8 cellular contexts compared by ENCODE assay signal in the genomic region with DNA sequence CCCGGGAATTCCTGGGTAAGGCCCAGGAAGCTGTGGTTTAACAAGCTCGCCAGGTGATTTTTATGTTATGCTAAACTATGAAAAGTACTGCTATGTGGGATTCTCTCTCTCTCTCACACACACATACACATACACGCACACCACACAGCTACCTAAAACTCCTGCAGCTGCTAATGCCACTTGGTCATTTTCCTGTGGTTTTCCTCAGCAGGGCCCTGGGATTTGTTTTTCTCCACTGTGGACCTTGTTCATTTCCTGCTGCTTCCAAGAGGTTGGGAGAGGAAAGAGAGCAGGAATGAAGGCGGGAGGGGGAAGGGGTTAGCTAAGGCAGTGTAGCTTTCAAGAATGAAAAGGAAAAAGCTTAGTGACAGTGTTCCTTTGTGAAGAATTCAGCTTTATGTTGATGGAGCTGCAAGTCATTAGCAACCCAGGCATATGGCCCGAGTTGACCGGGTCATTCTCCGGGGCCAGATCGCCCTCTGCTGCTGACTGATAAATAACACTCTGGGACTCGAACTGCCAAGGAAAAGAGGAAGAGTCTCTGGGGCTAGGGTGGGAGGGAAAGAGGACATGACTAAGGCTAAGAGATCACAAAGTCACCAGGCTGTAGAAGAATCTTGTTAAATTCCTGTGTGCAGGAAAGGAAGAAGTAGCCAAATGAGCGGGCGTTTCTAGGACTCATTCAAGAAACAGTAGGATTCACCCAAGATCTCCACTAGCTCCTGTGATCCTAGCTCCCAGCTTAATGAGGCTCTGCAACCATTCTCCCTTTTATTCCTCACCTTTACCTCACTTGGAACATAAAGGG. TPM values are rescaled to one million over a fixed set of nuclear protein-coding genes. Genes with fewer than 3 reads are reported as not detected.
DNase-seq lines count a peak whose midpoint lies in the region; ATAC-seq, FAIRE-seq and TF ChIP-seq lines count a peak whose summit lies in the region.

No MANE protein-coding gene starts in this region.

- H2AFZ ChIP-seq in KMS-11 (ENCODE audit: low read depth): no peak overlapping the region; the same call in 1 of the 2 replicates

- TF ChIP-seq CTCF in D721Med (IDR thresholded peaks at IDR 0.05; ENCODE audit: insufficient read depth, missing control alignments) (peak; percentile 73), KMS-11 (conservative IDR thresholded peaks at IDR 0.05; ENCODE audit: low read depth, low read length) (peak; percentile 36), dorsolateral prefrontal cortex (IDR thresholded peaks at IDR 0.05 in 54 of 56, conservative IDR thresholded peaks at IDR 0.05 in 2 of 56; ENCODE audit: low read depth in 1 of 56, partially characterized antibody in 56 of 56) (peak in 55 of 56 donors; percentile 50 to 82 (median 68))

- no peak overlapping the region for H3K9ac ChIP-seq in KMS-11

- H3K4me3 ChIP-seq in KMS-11 (IDR thresholded peaks at IDR 0.05; ENCODE audit: insufficient read depth, low read depth, low read length) (no peak overlapping the region), dorsolateral prefrontal cortex (peak overlapping the region in 21 of 59 donors; percentile 0 to 42 (median 15))

- H3K4me2 ChIP-seq in KMS-11: no peak overlapping the region

- no peak for DNase-seq in D721Med (ENCODE audit: insufficient read length, low spot score)
- DNase-seq in SKM-1 (lab: John Stamatoyannopoulos, UW; ENCODE audit: unreplicated experiment): peak; percentile 94
- peak; percentile 63 to 85 (median 76) for DNase-seq in dorsolateral prefrontal cortex
- peak; percentile 78 for DNase-seq in left lobe of liver (ENCODE audit: low spot score)
- peak; percentile 18 for DNase-seq in stimulated activated CD4-positive, alpha-beta T cell treated with anti-CD3 and anti-CD28 coated beads, Interleukin-4, amount 100 ng/mL, for 1 hour
- no peak for DNase-seq in effector CD8-positive, alpha-beta T cell (lab: John Stamatoyannopoulos, UW)

- ATAC-seq in GM21360 (IDR thresholded peaks at IDR 0.05; ENCODE audit: unreplicated experiment): peak; percentile 84
- ATAC-seq in left lobe of liver: peak; percentile 99

- H3K27ac ChIP-seq in KMS-11 (no peak overlapping the region), dorsolateral prefrontal cortex (peak overlapping the region; percentile 21 to 96 (median 85))

- H3K36me3 ChIP-seq in KMS-11 (ENCODE audit: insufficient read depth): no peaks in the 10 kb centered on the region

- H3K27me3 ChIP-seq in KMS-11 (ENCODE audit: insufficient read depth, low read depth) (no peaks in the 10 kb centered on the region), dorsolateral prefrontal cortex (no peaks in the 10 kb centered on the region)

- H3K79me2 ChIP-seq in KMS-11 (ENCODE audit: insufficient read depth, low read depth): no peaks in the 10 kb centered on the region

- no peaks in the 10 kb centered on the region for H4K20me1 ChIP-seq in KMS-11 (ENCODE audit: insufficient read depth)

- intact Hi-C loops in dorsolateral prefrontal cortex (cut with DNase I): loop anchor here (1.0 to 10.0 kb wide), 6 partner anchors 86 to 328 kb away; partner anchors contain the start of genes SLC16A1 (in 2 of the 2) and PPM1J (in 1 of the 2)

- peaks cover 9% of the 10 kb centered on the region for H3K4me1 ChIP-seq in KMS-11 (ENCODE audit: low read depth, poor library complexity, severe bottlenecking)

- FAIRE-seq in D721Med (lab: Jason Lieb, UNC): no peak

RNA-seq across cellular contexts. Expression of gene LRIG2, which starts 30.5 kb away (rescaled TPM):
- 10 to 100 TPM; 12.1 to 32.7 (median 20.4) TPM for total RNA-seq in dorsolateral prefrontal cortex
- 4.9 TPM for total RNA-seq in left lobe of liver

Comparison
In these comparisons a context has a peak if more than half of its experiments do, and no peak if none do; other contexts are left out.
1. DNase-seq: peak in SKM-1 (single experiment), dorsolateral prefrontal cortex (10 of 10), left lobe of liver (single experiment) and stimulated activated CD4-positive, alpha-beta T cell treated with anti-CD3 and anti-CD28 coated beads, Interleukin-4, amount 100 ng/mL, for 1 hour (single experiment); none in D721Med (single experiment) and effector CD8-positive, alpha-beta T cell (single experiment).
2. Peak in every context shown above with its lines, with median percentiles within 50 percentile points of each other: CTCF ChIP-seq.